In the genomic region with DNA sequence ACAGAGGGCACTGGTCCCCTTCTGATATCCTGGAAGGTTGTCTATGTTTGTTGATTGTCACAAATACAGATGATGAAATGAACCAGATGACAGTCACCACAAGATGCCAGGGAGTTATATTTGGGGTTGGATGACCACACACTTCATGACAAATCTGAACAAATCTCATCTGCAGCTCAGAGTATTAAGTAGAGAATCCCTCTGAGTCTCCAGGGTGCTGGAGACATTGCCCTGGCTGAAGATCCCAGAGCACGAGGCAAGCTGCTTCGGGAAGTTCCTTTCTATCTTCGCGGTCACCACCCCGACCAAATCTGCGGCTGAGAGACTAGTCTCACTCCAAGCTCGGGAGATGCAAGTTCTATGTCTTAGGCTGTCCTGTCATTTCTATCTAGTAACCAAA, we compare ENCODE assay signal across 24 cellular contexts. TPM values are rescaled to one million over a fixed set of nuclear protein-coding genes. Genes with fewer than 3 reads are reported as not detected.
DNase-seq lines count a peak whose midpoint lies in the region; ATAC-seq and TF ChIP-seq lines count a peak whose summit lies in the region.
"Had no signal": no experiment of that assay in that cellular context is flagged by ENCODE, and none has a peak within 500 bp of the region (broad histone marks: within the 10 kb centered on the region; RNA-seq: fewer than 3 reads in every experiment).

No MANE protein-coding gene starts in this region.

- H4K20me1 ChIP-seq in hepatocyte (ENCODE audit: insufficient read depth, poor library complexity, severe bottlenecking): no peaks in the 10 kb centered on the region

- ATAC-seq in body of pancreas: peak; percentile 33
- ATAC-seq: CD8-positive, alpha-beta T cell had no signal

- WGBS in body of pancreas, 2 donors: 75% methylated on average over 7 of the region's 7 CpGs; no CpG with 5 or more reads in 1 of the 2 donors
- WGBS in hepatocyte (ENCODE audit: low lambda C conversion rate, missing lambda C conversion rate): 86% methylated on average over 7 of the region's 7 CpGs
- WGBS in sigmoid colon, 2 donors: 78 to 88% methylated on average over 7 of the region's 7 CpGs
- WGBS in urinary bladder: 27% methylated on average over 7 of the region's 7 CpGs
- no CpG with 5 or more reads among the region's 7 CpGs for WGBS in mesendoderm (ENCODE audit: extremely low coverage, insufficient coverage, low lambda C conversion rate)

- no peak overlapping the region for H2AFZ ChIP-seq in hepatocyte

- no peaks in the 10 kb centered on the region for H3K9me2 ChIP-seq in hepatocyte (replicated peaks; ENCODE audit: insufficient read depth)

- H3K36me3 ChIP-seq in body of pancreas (replicated peaks in 1 of 2; ENCODE audit: insufficient read depth in 1 of 2, low read depth in 2 of 2) (no peaks in the 10 kb centered on the region), hepatocyte (replicated peaks; ENCODE audit: insufficient read depth, low read depth) (no peaks in the 10 kb centered on the region), sigmoid colon (no peaks in the 10 kb centered on the region), urinary bladder (ENCODE audit: insufficient read depth) (no peaks in the 10 kb centered on the region), mesendoderm (ENCODE audit: control insufficient read depth, insufficient read depth, low read length) (no peaks in the 10 kb centered on the region)
- H3K36me3 ChIP-seq: cardiac muscle cell, prostate gland had no signal

- TF ChIP-seq POLR2A in body of pancreas (IDR thresholded peaks at IDR 0.05): no peak
- TF ChIP-seq POLR2A in sigmoid colon (IDR thresholded peaks at IDR 0.05): no peak

- H3K79me1 ChIP-seq in mesendoderm (ENCODE audit: low read length): no peaks in the 10 kb centered on the region

- H2BK15ac ChIP-seq in mesendoderm (replicated peaks; ENCODE audit: low read depth): no peak overlapping the region

- DNase-seq in body of pancreas (no peak), hepatocyte (ENCODE audit: low spot score) (no peak), sigmoid colon (peak; percentile 70), SW 1271 (lab: John Stamatoyannopoulos, UW) (no peak), DMS53 treated with DMSO at 0.1 percent for 48 hours (lab: John Stamatoyannopoulos, UW; ENCODE audit: unreplicated experiment) (no peak), mesendoderm (no peak)
- DNase-seq: activated CD4-positive, alpha-beta T cell treated with anti-CD3 and anti-CD28 coated beads, Interleukin-2, amount 50 U/mL, for 1 hour; activated gamma-delta T cell treated with Interleukin-2 at 50 U/mL for 16 hours; CD8-positive, alpha-beta T cell; dermis blood vessel endothelial cell; DMS79 treated with DMSO at 0.1 percent for 48 hours; H7; KBM-7; NCI-H1694 treated with DMSO at 0.1 percent for 48 hours; NCI-H2227 treated with DMSO at 0.1 percent for 48 hours; OCI-M1; stimulated activated CD4-positive, alpha-beta T cell treated with anti-CD3 and anti-CD28 coated beads, Interleukin-12 subunit alpha, Interleukin-12 subunit beta, amount 100 ng/mL, for 4 hours; substantia nigra had no signal

- no peak overlapping the region for H2BK120ac ChIP-seq in mesendoderm (ENCODE audit: low read depth, low read length)

- no peak overlapping the region for H3K23ac ChIP-seq in mesendoderm (ENCODE audit: low read length)

- no peak overlapping the region for H2BK5ac ChIP-seq in mesendoderm (ENCODE audit: low read length)

- H2AK5ac ChIP-seq in mesendoderm (ENCODE audit: low read length): no peak overlapping the region

- no peak overlapping the region for H3K18ac ChIP-seq in mesendoderm (ENCODE audit: low read length)

- peaks cover 23% of the 10 kb centered on the region for H3K79me2 ChIP-seq in hepatocyte
- no peaks in the 10 kb centered on the region for H3K79me2 ChIP-seq in mesendoderm (ENCODE audit: control insufficient read depth, insufficient read depth, low read length)

- H3K9ac ChIP-seq in mesendoderm (ENCODE audit: low read length): no peak overlapping the region

- H3K9me3 ChIP-seq in body of pancreas (no peaks in the 10 kb centered on the region), hepatocyte (ENCODE audit: low read depth) (no peaks in the 10 kb centered on the region), sigmoid colon (no peaks in the 10 kb centered on the region)
- H3K9me3 ChIP-seq: prostate gland had no signal

- no peak overlapping the region for H3K4ac ChIP-seq in mesendoderm (ENCODE audit: low read depth, low read length)

- H3K4me1 ChIP-seq in body of pancreas: no peaks in the 10 kb centered on the region
- peaks cover 20% of the 10 kb centered on the region for H3K4me1 ChIP-seq in hepatocyte (ENCODE audit: insufficient read depth)
- peaks cover 0 to 28% (median 16%) of the 10 kb centered on the region in 4 donors for H3K4me1 ChIP-seq in sigmoid colon
- no peaks in the 10 kb centered on the region for H3K4me1 ChIP-seq in urinary bladder (ENCODE audit: insufficient read depth)
- H3K4me1 ChIP-seq in mesendoderm (ENCODE audit: control insufficient read depth, low read depth, low read length): peaks cover 8% of the 10 kb centered on the region
- H3K4me1 ChIP-seq: prostate gland had no signal

- no peak for TF ChIP-seq EP300 in sigmoid colon (IDR thresholded peaks at IDR 0.05)

- H4K8ac ChIP-seq in mesendoderm (ENCODE audit: low read depth, low read length): no peak overlapping the region

- no peak overlapping the region for H3K27ac ChIP-seq in body of pancreas
- peak overlapping the region; percentile 23 for H3K27ac ChIP-seq in hepatocyte
- peak overlapping the region; percentile 18 to 84 (median 46) for H3K27ac ChIP-seq in sigmoid colon
- peak overlapping the region; percentile 14 for H3K27ac ChIP-seq in urinary bladder (ENCODE audit: low read depth)
- H3K27ac ChIP-seq in mesendoderm (ENCODE audit: low read depth, low read length): no peak overlapping the region
- H3K27ac ChIP-seq: cardiac muscle cell, prostate gland, VCaP had no signal

- TF ChIP-seq CTCF in body of pancreas (IDR thresholded peaks at IDR 0.05): no peak
- TF ChIP-seq CTCF in hepatocyte (IDR thresholded peaks at IDR 0.05; ENCODE audit: poor library complexity): no peak
- no peak for TF ChIP-seq CTCF in sigmoid colon (IDR thresholded peaks at IDR 0.05)

- no peak overlapping the region for H3K4me2 ChIP-seq in hepatocyte
- H3K4me2 ChIP-seq in mesendoderm (ENCODE audit: low read length): no peak overlapping the region

- intact Hi-C loops in body of pancreas (cut with DNase I): no loop called here
- intact Hi-C loops in sigmoid colon (cut with DNase I): no loop called here

- H3K4me3 ChIP-seq in body of pancreas (no peak overlapping the region), hepatocyte (no peak overlapping the region), sigmoid colon (no peak overlapping the region), urinary bladder (ENCODE audit: low read depth, low read length) (no peak overlapping the region), mesendoderm (ENCODE audit: low read length) (no peak overlapping the region)
- H3K4me3 ChIP-seq: cardiac muscle cell, prostate gland had no signal

- H3K56ac ChIP-seq in mesendoderm (ENCODE audit: low read length): no peak overlapping the region

- no peaks in the 10 kb centered on the region for H3K27me3 ChIP-seq in body of pancreas
- H3K27me3 ChIP-seq in hepatocyte: no peaks in the 10 kb centered on the region
- no peaks in the 10 kb centered on the region for H3K27me3 ChIP-seq in sigmoid colon
- no peaks in the 10 kb centered on the region for H3K27me3 ChIP-seq in mesendoderm (ENCODE audit: insufficient read depth, low read length, poor library complexity)
- H3K27me3 ChIP-seq: cardiac muscle cell had no signal

- no peak overlapping the region for H4K5ac ChIP-seq in mesendoderm (ENCODE audit: low read length)

RNA-seq across cellular contexts. Expression of a gene that starts 9.0 kb away (rescaled TPM):
- 1 to 10 TPM; 2.6 to 7.3 TPM for total RNA-seq in body of pancreas
- 5.9 and 6.7 TPM in 2 replicates for total RNA-seq in hepatocyte
- 8.4 and 8.8 TPM in 2 replicates for polyA plus RNA-seq in hepatocyte
- 10 to 100 TPM in 3 of 4 donors, 1 to 10 TPM in 1; 7.6 to 38.8 (median 13.6) TPM for total RNA-seq in sigmoid colon
- polyA plus RNA-seq in sigmoid colon: 10 to 100 TPM in 1 of 3 donors, 1 to 10 TPM in 2; 6.2 to 22.2 (median 7.2) TPM
- 34.4 TPM for total RNA-seq in urinary bladder
- 16.9 TPM for polyA plus RNA-seq in urinary bladder
- 3.6 TPM for polyA plus RNA-seq in mesendoderm (2013, experiment 1 of 2)
- polyA plus RNA-seq in mesendoderm (2013, experiment 2 of 2): 4.0 TPM
- total RNA-seq: T-helper 2 cell treated with Interferon-gamma antibody and Interleukin-4, amounts not matched to agents 100 ng/mL and 5 ng/mL, for 36 hours had no signal
- polyA plus RNA-seq: endothelial cell of umbilical vein had no signal

RNA-seq across cellular contexts. Expression of a gene that starts 41.1 kb away (rescaled TPM):
- total RNA-seq in body of pancreas: 10 to 100 TPM; 16.1 to 21.1 TPM
- 22.4 and 22.8 TPM in 2 replicates for total RNA-seq in hepatocyte
- 24.2 and 25.3 TPM in 2 replicates for polyA plus RNA-seq in hepatocyte
- total RNA-seq in sigmoid colon: 10 to 100 TPM; 20.1 to 22.1 (median 20.8) TPM
- 10 to 100 TPM; 14.8 to 24.0 (median 15.6) TPM for polyA plus RNA-seq in sigmoid colon
- total RNA-seq in urinary bladder: 15.6 TPM
- 17.2 TPM for polyA plus RNA-seq in urinary bladder
- polyA plus RNA-seq in mesendoderm (2013, experiment 1 of 2): 3.9 TPM
- polyA plus RNA-seq in mesendoderm (2013, experiment 2 of 2): 3.9 TPM

Comparison
In these comparisons a context has a peak if more than half of its experiments do, and no peak if none do; other contexts are left out.
1. H3K27ac ChIP-seq: peak in hepatocyte (single experiment), sigmoid colon (4 of 4) and urinary bladder (single experiment); none in body of pancreas (0 of 4) and mesendoderm (single experiment).